7 cellular contexts compared by ENCODE assay signal in genomic region chr15:58273104-58273503, GRCh38.
"Had no signal": no experiment of that assay in that cellular context is flagged by ENCODE, and none has a peak within 500 bp of the region (broad histone marks: within the 10 kb centered on the region; RNA-seq: fewer than 3 reads in every experiment).

No MANE protein-coding gene starts in this region.

- H3K27ac ChIP-seq: KMS-11 had no signal

- FAIRE-seq: H54, HTR-8/SVneo had no signal

- H3K9ac ChIP-seq: KMS-11 had no signal

- H3K4me2 ChIP-seq: KMS-11 had no signal

- DNase-seq: GOT3, H9, HCEC 1CT, KBM-7 had no signal
